Comparison of ENCODE assay signal across 1 cellular context in genomic region chr7:138699661-138700060, GRCh38.
TF ChIP-seq lines count a peak whose summit lies in the region.

No MANE protein-coding gene starts in this region.

TF ChIP-seq in H1, 55 proteins besides CTCF, POLR2A, EP300 and RAD21 (continued from another document):
- TF ChIP-seq JUND (IDR thresholded peaks at IDR 0.05; ENCODE audit: low read length) (no peak), SUZ12 (IDR thresholded peaks at IDR 0.05; ENCODE audit: low read length) (no peak), MAFK (IDR thresholded peaks at IDR 0.05; ENCODE audit: low read depth, low read length) (no peak), CREB1 (IDR thresholded peaks at IDR 0.05) (no peak), CTBP2 (IDR thresholded peaks at IDR 0.05; ENCODE audit: borderline replicate concordance, insufficient read depth, insufficient read length, low read length) (no peak), SAP30 (IDR thresholded peaks at IDR 0.05; ENCODE audit: insufficient read depth, insufficient replicate concordance, low read length) (no peak)
TF ChIP-seq in H1: peak in this region for 0.
